30 cellular contexts compared by ENCODE assay signal in the genomic region with DNA sequence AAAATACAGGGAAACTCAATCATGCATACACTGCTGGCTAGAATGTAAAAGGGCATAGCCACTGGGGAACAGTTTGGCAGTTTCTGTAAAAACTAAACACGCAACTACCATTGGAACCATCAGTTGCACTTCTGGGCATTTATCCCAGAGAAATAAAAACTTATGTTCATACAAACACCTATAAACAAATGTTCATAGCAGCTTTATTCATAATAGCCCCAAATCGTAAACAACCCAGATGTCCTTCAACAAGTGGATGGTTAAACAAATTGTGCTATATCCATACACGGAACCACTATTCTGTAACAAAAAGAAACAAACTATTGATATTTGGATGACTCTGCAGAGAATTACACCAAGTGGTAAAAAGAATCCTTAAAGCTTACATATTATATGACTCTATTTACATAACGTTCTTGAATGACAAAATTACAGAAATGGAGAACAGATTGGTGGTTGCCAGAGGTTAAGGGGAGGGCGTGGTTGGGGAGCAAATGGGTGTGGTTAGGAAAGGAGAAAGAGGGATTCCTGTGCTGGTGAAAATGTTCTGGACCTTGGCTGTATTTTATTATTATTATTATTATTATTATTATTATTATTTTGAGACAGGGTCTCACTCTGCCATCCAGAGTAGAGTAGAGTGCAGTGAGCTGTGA. TPM values are rescaled to one million over a fixed set of nuclear protein-coding genes. Genes with fewer than 3 reads are reported as not detected.
DNase-seq lines count a peak whose midpoint lies in the region; ATAC-seq and TF ChIP-seq lines count a peak whose summit lies in the region.
"Had no signal": no experiment of that assay in that cellular context is flagged by ENCODE, and none has a peak within 500 bp of the region (broad histone marks: within the 10 kb centered on the region; RNA-seq: fewer than 3 reads in every experiment).

No MANE protein-coding gene starts in this region.

- H4K20me1 ChIP-seq in PC-3 (ENCODE audit: low read length) (no peaks in the 10 kb centered on the region), osteoblast (ENCODE audit: insufficient read depth, low read length) (no peaks in the 10 kb centered on the region)

- H3K9me2 ChIP-seq in PC-3 (replicated peaks; ENCODE audit: low read length): no peaks in the 10 kb centered on the region

- TF ChIP-seq CTCF in PC-3 (conservative IDR thresholded peaks at IDR 0.05; ENCODE audit: low read depth, low read length): no peak
- no peak for TF ChIP-seq CTCF in osteoblast (IDR thresholded peaks at IDR 0.05; ENCODE audit: extremely low read depth, low read depth, low read length)

- intact Hi-C loops in PC-3 (cut with micrococcal nuclease): no loop called here

- no TSS peak for BruUV-seq in PC-3 (replicated peaks; lab: Mats Ljungman, UMichigan)

- no peak overlapping the region for H2AFZ ChIP-seq in PC-3 (ENCODE audit: low read length)
- H2AFZ ChIP-seq in osteoblast (ENCODE audit: low read length): no peak overlapping the region

- no peak overlapping the region for H3K4me2 ChIP-seq in PC-3 (ENCODE audit: low read length)
- no peak overlapping the region for H3K4me2 ChIP-seq in osteoblast (ENCODE audit: insufficient read depth, low read length)

- H3K4me3 ChIP-seq in PC-3 (ENCODE audit: low read length) (no peak overlapping the region), osteoblast (ENCODE audit: insufficient read depth, low read length) (no peak overlapping the region)
- H3K4me3 ChIP-seq: K562, SJCRH30 had no signal

- H3K9me3 ChIP-seq in PC-3 (ENCODE audit: low read length): no peaks in the 10 kb centered on the region
- no peaks in the 10 kb centered on the region for H3K9me3 ChIP-seq in osteoblast (ENCODE audit: low read depth, low read length)
- H3K9me3 ChIP-seq: SJCRH30 had no signal

- H3K36me3 ChIP-seq in PC-3 (ENCODE audit: low read depth, low read length) (no peaks in the 10 kb centered on the region), osteoblast (ENCODE audit: insufficient read depth, low read length) (no peaks in the 10 kb centered on the region)
- H3K36me3 ChIP-seq: SJCRH30 had no signal

- POLR2A ChIA-PET in PC-3 (lab: Charles Lee; ENCODE audit: unreplicated experiment): no interaction called here

- ATAC-seq in PC-3 (0 out of 2 replicates have a peak, but pooled peaks have one; percentile 22), GM18870 (IDR thresholded peaks at IDR 0.05; ENCODE audit: unreplicated experiment) (no peak), HG03521 (IDR thresholded peaks at IDR 0.05; ENCODE audit: unreplicated experiment) (no peak)
- ATAC-seq: activated CD4-positive, alpha-beta T cell treated with anti-CD3 and anti-CD28 coated beads for 36 hours; activated CD8-positive, alpha-beta T cell treated with anti-CD3 and anti-CD28 coated beads for 36 hours; K562; left lobe of liver; stimulated activated memory B cell treated with anti-CD40 and anti-IgM and Interleukin-4, amounts not matched to agents 10 μg/mL and 1 μg/mL and 100 μg/mL, for 72 hours had no signal

- H3K27me3 ChIP-seq in PC-3 (ENCODE audit: low read length): no peaks in the 10 kb centered on the region
- peaks cover 62% of the 10 kb centered on the region for H3K27me3 ChIP-seq in osteoblast (ENCODE audit: insufficient read depth, low read length)

- H3K27ac ChIP-seq in PC-3 (ENCODE audit: low read length) (no peak overlapping the region), osteoblast (ENCODE audit: low read depth, low read length) (no peak overlapping the region)
- H3K27ac ChIP-seq: SJCRH30, VCaP had no signal

- no peaks in the 10 kb centered on the region for H3F3A ChIP-seq in PC-3 (ENCODE audit: low read length, unreplicated experiment)

- CTCF ChIA-PET in PC-3 (lab: Charles Lee): no interaction called here

- H3K9ac ChIP-seq in PC-3 (ENCODE audit: low read length): no peak overlapping the region

- H3K4me1 ChIP-seq in PC-3 (ENCODE audit: insufficient read depth, low read length): no peaks in the 10 kb centered on the region
- no peaks in the 10 kb centered on the region for H3K4me1 ChIP-seq in osteoblast (ENCODE audit: insufficient read depth, low read length)
- H3K4me1 ChIP-seq: SJCRH30 had no signal

- H3K79me2 ChIP-seq in PC-3 (ENCODE audit: low read length): no peaks in the 10 kb centered on the region
- no peaks in the 10 kb centered on the region for H3K79me2 ChIP-seq in osteoblast (ENCODE audit: insufficient read depth, low read length)

- DNase-seq in H4 (ENCODE audit: low spot score): peak; percentile 53
- peak; percentile 34 for DNase-seq in NCI-H1694 treated with DMSO at 0.1 percent for 48 hours (lab: John Stamatoyannopoulos, UW)
- no peak for DNase-seq in PC-3
- DNase-seq in osteoblast (ENCODE audit: insufficient read length, low spot score, missing footprints): peak; percentile 67
- no peak for DNase-seq in activated CD8-positive, alpha-beta memory T cell treated with anti-CD3 and anti-CD28 coated beads, Interleukin-2, amount 50 U/mL, for 4 hours
- DNase-seq: activated CD4-positive, alpha-beta T cell treated with anti-CD3 and anti-CD28 coated beads for 36 hours; activated CD8-positive, alpha-beta T cell treated with anti-CD3 and anti-CD28 coated beads for 36 hours; Calu3; DND-41; GF-D8; GOT3; NCI-H187; NCI-H526 treated with DMSO at 0.1 percent for 48 hours; SJCRH30; stimulated activated CD4-positive, alpha-beta T cell treated with anti-CD3 and anti-CD28 coated beads, Interleukin-15, amount 100 ng/mL, for 24 hours; substantia nigra; T-helper 9 cell; trophoblast cell had no signal

RNA-seq across cellular contexts. Expression of gene LACTBL1, which starts 22.7 kb away (rescaled TPM):
- not detected in 2 replicates for total RNA-seq in H4 (2014; rRNA removed; shearing (Covaris generic))
- total RNA-seq in PC-3 (2014; rRNA removed) (not detected in 2 replicates), osteoblast (under 0.01 TPM in 1 of 2 replicates, not detected in the other)
- total RNA-seq: activated CD4-positive, alpha-beta T cell treated with anti-CD3 and anti-CD28 coated beads for 36 hours; activated CD8-positive, alpha-beta T cell treated with anti-CD3 and anti-CD28 coated beads for 36 hours; activated T-helper 2 cell treated with anti-CD3 and anti-CD28 coated beads, Interferon-gamma antibody, Interleukin-2, Interleukin-4, amounts not matched to agents 10 μg/mL and 5 μg/mL and 100 μg/mL, durations not matched to agents 14 hours and 24 hours and 36 hours; Calu3; chondrocyte; glomerular endothelial cell; HT-29; K562; left lobe of liver; omental fat pad; RPMI7951 had no signal

Comparison
In these comparisons a context has a peak if more than half of its experiments do, and no peak if none do; other contexts are left out.
1. DNase-seq: peak in H4 (single experiment), NCI-H1694 treated with DMSO at 0.1 percent for 48 hours (single experiment) and osteoblast (single experiment); none in PC-3 (single experiment) and activated CD8-positive, alpha-beta memory T cell treated with anti-CD3 and anti-CD28 coated beads, Interleukin-2, amount 50 U/mL, for 4 hours (single experiment).